Comparison of ENCODE assay signal across 32 cellular contexts in the genomic region with DNA sequence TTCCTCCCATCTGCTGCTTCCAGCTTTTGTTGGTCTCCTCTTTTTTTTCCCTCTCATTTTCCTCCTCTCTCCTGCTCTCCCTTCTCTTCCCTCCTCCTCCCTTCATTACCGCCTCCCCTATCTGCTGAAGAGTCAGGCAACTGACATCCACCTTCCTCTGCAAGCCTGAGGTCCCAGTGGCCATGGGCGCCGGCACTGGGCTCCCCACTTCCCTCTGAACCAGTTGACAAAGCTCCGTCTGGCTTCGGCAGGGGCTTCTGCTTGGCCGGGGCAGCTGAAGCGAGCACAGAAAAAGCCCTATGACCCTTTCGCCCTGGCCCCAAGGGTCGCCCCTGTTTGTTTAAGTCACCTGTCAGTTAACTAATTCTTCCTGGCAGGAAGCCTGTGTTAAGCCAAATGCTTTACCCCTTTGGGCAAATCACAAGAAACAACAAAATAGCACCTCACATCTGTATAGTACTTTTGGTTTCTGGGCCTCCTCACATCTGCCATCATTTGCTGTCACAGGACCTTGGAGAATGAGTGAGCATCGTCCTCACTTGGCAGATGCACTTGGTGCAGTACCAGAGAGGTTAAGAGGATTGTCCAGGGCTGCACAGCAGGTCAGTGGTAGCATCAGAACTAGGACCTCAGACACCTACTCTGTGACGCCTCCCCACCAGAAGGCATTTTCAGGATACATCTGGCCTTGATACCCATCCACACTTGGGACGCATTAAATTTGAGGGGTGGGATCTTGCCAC. TPM values are rescaled to one million over a fixed set of nuclear protein-coding genes. Genes with fewer than 3 reads are reported as not detected.
A peak's percentile ranks its signal among the peaks of the same experiment; 100 is the strongest.
DNase-seq lines count a peak whose midpoint lies in the region; ATAC-seq, FAIRE-seq and TF ChIP-seq lines count a peak whose summit lies in the region.
"Had no signal": no experiment of that assay in that cellular context is flagged by ENCODE, and none has a peak within 500 bp of the region (broad histone marks: within the 10 kb centered on the region; RNA-seq: fewer than 3 reads in every experiment).

No MANE protein-coding gene starts in this region.

- no peak overlapping the region for H2BK15ac ChIP-seq in H1 (ENCODE audit: low read length)

- no peak overlapping the region for H3K4me2 ChIP-seq in H1 (ENCODE audit: insufficient read depth in 1 of 2, low read depth in 2 of 2, low read length in 2 of 2)
- H3K4me2 ChIP-seq: GM23338 had no signal

- H3K4me3 ChIP-seq in H1 (ENCODE audit: extremely low read depth in 1 of 4, insufficient read depth in 2 of 4, low read depth in 3 of 4, low read length in 4 of 4) (no peak overlapping the region), vagina (no peak overlapping the region)
- H3K4me3 ChIP-seq: breast epithelium, GM23338, heart left ventricle had no signal

- H3K27me3 ChIP-seq in H1 (replicated peaks in 1 of 4; ENCODE audit: control insufficient read depth in 3 of 4, extremely low read depth in 1 of 4, insufficient read depth in 3 of 4, low read length in 3 of 4), result no peaks in the 10 kb centered on the region
- H3K27me3 ChIP-seq in vagina, result no peaks in the 10 kb centered on the region
- H3K27me3 ChIP-seq: breast epithelium, heart left ventricle had no signal

- no peak overlapping the region for H3K23ac ChIP-seq in H1 (ENCODE audit: insufficient read length)

- CTCF ChIA-PET in H1 (lab: Charles Lee; ENCODE audit: partially characterized antibody), result no interaction called here

- H3K79me1 ChIP-seq in H1 (ENCODE audit: low read depth, low read length), result no peaks in the 10 kb centered on the region

- H4K8ac ChIP-seq in H1 (ENCODE audit: extremely low read depth, insufficient read depth, low read length), result no peak overlapping the region

- no peak overlapping the region for H2AK5ac ChIP-seq in H1 (ENCODE audit: low read depth, low read length)

- TF ChIP-seq EP300 in H1 (IDR thresholded peaks at IDR 0.05; ENCODE audit: borderline replicate concordance in 1 of 2, low read depth in 2 of 2, low read length in 2 of 2), result no peak

- no peak overlapping the region for H2BK120ac ChIP-seq in H1 (replicated peaks; ENCODE audit: low read depth, low read length)

- H4K20me1 ChIP-seq in H1 (replicated peaks in 1 of 2; ENCODE audit: control insufficient read depth in 1 of 2, insufficient read depth in 2 of 2, low read length in 2 of 2), result no peaks in the 10 kb centered on the region

- TF ChIP-seq POLR2A in H1 (IDR thresholded peaks at IDR 0.05; ENCODE audit: control extremely low read depth in 1 of 2, low read depth in 2 of 2, low read length in 2 of 2), result no peak
- TF ChIP-seq POLR2A in vagina (IDR thresholded peaks at IDR 0.05), result no peak

- H3K27ac ChIP-seq in H1 (ENCODE audit: low read depth, low read length), result no peak overlapping the region
- no peak overlapping the region for H3K27ac ChIP-seq in vagina
- H3K27ac ChIP-seq: breast epithelium, heart left ventricle had no signal

- no peak overlapping the region for H2BK12ac ChIP-seq in H1 (ENCODE audit: low read depth, low read length)

- DNase-seq in activated T-cell treated with anti-CD3 and anti-CD28 coated beads, Interleukin-2, amount 50 U/mL, for 24 hours, result peak; percentile 8
- no peak for DNase-seq in activated T-cell treated with anti-CD3 and anti-CD28 coated beads, Interleukin-2, amount 50 U/mL, for 72 hours
- DNase-seq in H1 (ENCODE audit: low read depth in 1 of 2, low spot score in 2 of 2) (peak in 1 of 2 experiments; percentile 33), osteocyte (ENCODE audit: extremely low spot score, unreplicated experiment) (peak; percentile 76), vagina (ENCODE audit: extremely low spot score in 2 of 2) (peak; percentile 65 to 84), T-helper 9 cell (no peak), NCI-H226 (no peak)
- DNase-seq: 8988T; activated CD4-positive, alpha-beta T cell treated with anti-CD3 and anti-CD28 coated beads for 48 hours; amygdala; CD4-positive, alpha-beta T cell; cortex of kidney; foreskin fibroblast; IMR-90; NCI-H1092 treated with DMSO at 0.1 percent for 48 hours; NCI-H187 treated with DMSO at 0.1 percent for 48 hours; NCI-H526; NK-92 treated with Interleukin-12 subunit alpha and Interleukin-12 subunit beta, amount 100 ng/mL, for 24 hours; PC-3; stimulated activated naive CD8-positive, alpha-beta T cell treated with anti-CD3 and anti-CD28 coated beads, Interleukin-15, amount 100 ng/mL, for 72 hours; T-helper 17 cell; trophoblast cell had no signal

- H3K18ac ChIP-seq in H1 (ENCODE audit: extremely low read depth, low read length), result no peak overlapping the region

- H4K91ac ChIP-seq in H1 (replicated peaks; ENCODE audit: insufficient read length, low read length), result no peak overlapping the region

- no peak overlapping the region for H3K9ac ChIP-seq in H1 (replicated peaks in 1 of 4; ENCODE audit: extremely low read depth in 1 of 4, low read depth in 3 of 4, low read length in 3 of 4)

- H3K27me3 Mint-ChIP-seq in activated T-cell treated with anti-CD3 and anti-CD28 coated beads, Interleukin-2, amount 50 U/mL, for 24 hours, result no peaks in the 10 kb centered on the region
- H3K27me3 Mint-ChIP-seq in activated T-cell treated with anti-CD3 and anti-CD28 coated beads, Interleukin-2, amount 50 U/mL, for 72 hours (ENCODE audit: low read depth), result peaks cover 3% of the 10 kb centered on the region
- H3K27me3 Mint-ChIP-seq in osteocyte (ENCODE audit: unreplicated experiment), result no peaks in the 10 kb centered on the region
- H3K27me3 Mint-ChIP-seq: activated naive CD4-positive, alpha-beta T cell treated with anti-CD3 and anti-CD28 coated beads, Interleukin-2, amount 50 U/mL, for 24 hours; CD4-positive, alpha-beta T cell had no signal

- no peak overlapping the region for H4K5ac ChIP-seq in H1 (ENCODE audit: insufficient read length, low read depth, low read length)

- no peak for ATAC-seq in activated T-cell treated with anti-CD3 and anti-CD28 coated beads, Interleukin-2, amount 50 U/mL, for 72 hours (replicated peaks in 1 of 2)
- ATAC-seq in HG03571 (IDR thresholded peaks at IDR 0.05; ENCODE audit: unreplicated experiment), result no peak
- ATAC-seq: GM23338; heart left ventricle; PC-3; Right ventricle myocardium inferior; SK-N-SH treated with all-trans-retinoic acid at 6 μM for 48 hours; stimulated activated naive CD8-positive, alpha-beta T cell treated with anti-CD3 and anti-CD28 coated beads, Interleukin-15, amount 100 ng/mL, for 72 hours; T-helper 17 cell had no signal

- H2AFZ ChIP-seq in H1 (ENCODE audit: low read length), result no peak overlapping the region
- H2AFZ ChIP-seq: GM23338 had no signal

- H3K9me3 Mint-ChIP-seq in activated T-cell treated with anti-CD3 and anti-CD28 coated beads, Interleukin-2, amount 50 U/mL, for 24 hours, result no peaks in the 10 kb centered on the region
- H3K9me3 Mint-ChIP-seq in activated T-cell treated with anti-CD3 and anti-CD28 coated beads, Interleukin-2, amount 50 U/mL, for 72 hours, result peaks cover 2 to 3% of the 10 kb centered on the region in 2 donors
- no peaks in the 10 kb centered on the region for H3K9me3 Mint-ChIP-seq in osteocyte (ENCODE audit: unreplicated experiment)
- H3K9me3 Mint-ChIP-seq: activated naive CD4-positive, alpha-beta T cell treated with anti-CD3 and anti-CD28 coated beads, Interleukin-2, amount 50 U/mL, for 24 hours; CD4-positive, alpha-beta T cell; GM23338 had no signal

- no peak for FAIRE-seq in H1 (lab: Jason Lieb, UNC)
- FAIRE-seq: D721Med, GM12891 had no signal

- no peaks in the 10 kb centered on the region for H3K23me2 ChIP-seq in H1 (ENCODE audit: low read depth, low read length)

- POLR2A ChIA-PET in H1 (lab: Charles Lee; ENCODE audit: partially characterized antibody), result no interaction called here

- no peak overlapping the region for H3K27ac Mint-ChIP-seq in activated T-cell treated with anti-CD3 and anti-CD28 coated beads, Interleukin-2, amount 50 U/mL, for 24 hours
- H3K27ac Mint-ChIP-seq in activated T-cell treated with anti-CD3 and anti-CD28 coated beads, Interleukin-2, amount 50 U/mL, for 72 hours, result no peak overlapping the region
- H3K27ac Mint-ChIP-seq in osteocyte (ENCODE audit: unreplicated experiment), result peak overlapping the region; percentile 39
- H3K27ac Mint-ChIP-seq: activated naive CD4-positive, alpha-beta T cell treated with anti-CD3 and anti-CD28 coated beads, Interleukin-2, amount 50 U/mL, for 24 hours; CD4-positive, alpha-beta T cell; GM23338; memory B cell; stimulated activated naive CD8-positive, alpha-beta T cell treated with anti-CD3 and anti-CD28 coated beads, Interleukin-15, amount 100 ng/mL, for 72 hours; T-helper 17 cell had no signal

- H3K56ac ChIP-seq in H1 (replicated peaks; ENCODE audit: insufficient read length, low read depth, low read length), result no peak overlapping the region

- no peak overlapping the region for H2BK20ac ChIP-seq in H1 (ENCODE audit: low read length)

- H2BK5ac ChIP-seq in H1 (ENCODE audit: low read depth, low read length), result no peak overlapping the region

- H3K4ac ChIP-seq in H1 (replicated peaks; ENCODE audit: insufficient read length, low read depth, low read length), result no peak overlapping the region

- WGBS in H1 (ENCODE audit: extremely low coverage in 1 of 2, insufficient coverage in 1 of 2, insufficient read length in 1 of 2, insufficient replicate concordance in 2 of 2, low coverage in 1 of 2, low lambda C conversion rate in 2 of 2, missing lambda C conversion rate in 1 of 2), 2 experiments, result 88% methylated on average over 9 of the region's 12 CpGs; no CpG with 5 or more reads in 1 of the 2 experiments

- no peak overlapping the region for H3K4me3 Mint-ChIP-seq in activated T-cell treated with anti-CD3 and anti-CD28 coated beads, Interleukin-2, amount 50 U/mL, for 24 hours
- no peak overlapping the region for H3K4me3 Mint-ChIP-seq in activated T-cell treated with anti-CD3 and anti-CD28 coated beads, Interleukin-2, amount 50 U/mL, for 72 hours
- no peak overlapping the region for H3K4me3 Mint-ChIP-seq in osteocyte (ENCODE audit: unreplicated experiment)
- H3K4me3 Mint-ChIP-seq: activated naive CD4-positive, alpha-beta T cell treated with anti-CD3 and anti-CD28 coated beads, Interleukin-2, amount 50 U/mL, for 24 hours; CD4-positive, alpha-beta T cell; GM23338; memory B cell; stimulated activated naive CD8-positive, alpha-beta T cell treated with anti-CD3 and anti-CD28 coated beads, Interleukin-15, amount 100 ng/mL, for 72 hours; T-helper 17 cell had no signal

- no peaks in the 10 kb centered on the region for H3K4me1 Mint-ChIP-seq in activated T-cell treated with anti-CD3 and anti-CD28 coated beads, Interleukin-2, amount 50 U/mL, for 24 hours (ENCODE audit: low read depth)
- no peaks in the 10 kb centered on the region for H3K4me1 Mint-ChIP-seq in activated T-cell treated with anti-CD3 and anti-CD28 coated beads, Interleukin-2, amount 50 U/mL, for 72 hours (ENCODE audit: low read depth)
- H3K4me1 Mint-ChIP-seq in osteocyte (ENCODE audit: unreplicated experiment), result peaks cover 18% of the 10 kb centered on the region
- H3K4me1 Mint-ChIP-seq: activated naive CD4-positive, alpha-beta T cell treated with anti-CD3 and anti-CD28 coated beads, Interleukin-2, amount 50 U/mL, for 24 hours; GM23338; memory B cell; T-helper 17 cell had no signal

- no peak for TF ChIP-seq RAD21 in H1 (IDR thresholded peaks at IDR 0.05 in 1 of 2, conservative IDR thresholded peaks at IDR 0.05 in 1 of 2; ENCODE audit: low read depth in 2 of 2, low read length in 2 of 2)

- no peaks in the 10 kb centered on the region for H3K36me3 Mint-ChIP-seq in activated T-cell treated with anti-CD3 and anti-CD28 coated beads, Interleukin-2, amount 50 U/mL, for 24 hours (ENCODE audit: low read depth)
- peaks cover 0 to 2% of the 10 kb centered on the region in 2 donors for H3K36me3 Mint-ChIP-seq in activated T-cell treated with anti-CD3 and anti-CD28 coated beads, Interleukin-2, amount 50 U/mL, for 72 hours (ENCODE audit: insufficient read depth in 2 of 2)
- peaks cover 50% of the 10 kb centered on the region for H3K36me3 Mint-ChIP-seq in osteocyte (ENCODE audit: unreplicated experiment)
- H3K36me3 Mint-ChIP-seq: activated naive CD4-positive, alpha-beta T cell treated with anti-CD3 and anti-CD28 coated beads, Interleukin-2, amount 50 U/mL, for 24 hours had no signal

- H3K4me1 ChIP-seq in H1 (replicated peaks in 1 of 4; ENCODE audit: control insufficient read depth in 3 of 4, insufficient read depth in 4 of 4, low read length in 3 of 4) (no peaks in the 10 kb centered on the region), vagina (peaks cover 16% of the 10 kb centered on the region)
- H3K4me1 ChIP-seq: breast epithelium had no signal

- no peak overlapping the region for H3K14ac ChIP-seq in H1 (ENCODE audit: insufficient read length)

- no peaks in the 10 kb centered on the region for H3K79me2 ChIP-seq in H1 (ENCODE audit: control insufficient read depth in 1 of 2, insufficient read depth in 2 of 2, low read length in 2 of 2)

- TF ChIP-seq CTCF in H1 (IDR thresholded peaks at IDR 0.05; ENCODE audit: control extremely low read depth in 1 of 3, insufficient read depth in 1 of 3, low read depth in 1 of 3, low read length in 3 of 3) (no peak), osteocyte (IDR thresholded peaks at IDR 0.05) (no peak), vagina (IDR thresholded peaks at IDR 0.05) (no peak)

- intact Hi-C loops in vagina (cut with DNase I), result no loop called here

- H3K36me3 ChIP-seq in H1 (ENCODE audit: control insufficient read depth in 2 of 4, insufficient read depth in 4 of 4, low read length in 3 of 4) (no peaks in the 10 kb centered on the region), vagina (no peaks in the 10 kb centered on the region)
- H3K36me3 ChIP-seq: breast epithelium, heart left ventricle had no signal

- no peaks in the 10 kb centered on the region for H3K9me3 ChIP-seq in H1 (ENCODE audit: insufficient read depth in 2 of 2, low read depth in 1 of 2, low read length in 1 of 2)
- H3K9me3 ChIP-seq in vagina, result no peaks in the 10 kb centered on the region
- H3K9me3 ChIP-seq: breast epithelium had no signal

RNA-seq across cellular contexts. Expression of a gene that starts 27.7 kb away (rescaled TPM):
- 1 to 10 TPM in 1 of 2 donors, under 1 TPM in 1; 0.58 to 1.6 TPM for total RNA-seq in activated T-cell treated with anti-CD3 and anti-CD28 coated beads, Interleukin-2, amount 50 U/mL, for 72 hours
- 0.06 TPM in 1 of 2 replicates, not detected in the other for total RNA-seq in H1 (2021; fragmentation: NEBNext Ultra II Directional; extraction: Animal tissue kit (Norgen Biotek cat#: 25700))
- 0.05 and 0.06 TPM in 2 replicates for polyA plus RNA-seq in H1 (2011; rRNA removed)
- polyA plus RNA-seq in H1 (2011; cell fraction: cytosol; rRNA removed), result 0.12 TPM
- polyA plus RNA-seq in H1 (2011; cell fraction: nucleus; rRNA removed), result 0.30 TPM
- polyA plus RNA-seq in H1 (2012, experiment 1 of 2), result 0.10 to 0.42 TPM (median 0.29 TPM) in 4 replicates
- 0.08 TPM for polyA plus RNA-seq in H1 (2012, experiment 2 of 2)
- 0.16 TPM for polyA plus RNA-seq in H1 (2013, experiment 1 of 2)
- 0.06 TPM for polyA plus RNA-seq in H1 (2013, experiment 2 of 2)
- 0.03 and 0.12 TPM in 2 replicates for polyA minus RNA-seq in H1 (2011; rRNA and poly(A)+ RNA removed)
- polyA minus RNA-seq in H1 (2011; cell fraction: cytosol; rRNA and poly(A)+ RNA removed), result not detected
- polyA minus RNA-seq in H1 (2011; cell fraction: nucleus; rRNA and poly(A)+ RNA removed), result 0.90 TPM
- total RNA-seq in osteocyte (1,149 and 1,161 TPM in 2 replicates), vagina (15.5 TPM)
- total RNA-seq: PC-3 had no signal

Comparison
In these comparisons a context has a peak if more than half of its experiments do, and no peak if none do; other contexts are left out.
1. DNase-seq: peak in activated T-cell treated with anti-CD3 and anti-CD28 coated beads, Interleukin-2, amount 50 U/mL, for 24 hours (single experiment), osteocyte (single experiment) and vagina (2 of 2); none in activated T-cell treated with anti-CD3 and anti-CD28 coated beads, Interleukin-2, amount 50 U/mL, for 72 hours (0 of 2), T-helper 9 cell (single experiment) and NCI-H226 (single experiment).
2. RNA of a gene that starts 27.7 kb away (total RNA-seq): 1,149 to 1,161 TPM in osteocyte; 15.5 TPM in vagina (single experiment), 0.58 to 1.6 TPM in activated T-cell treated with anti-CD3 and anti-CD28 coated beads, Interleukin-2, amount 50 U/mL, for 72 hours and 0.06 TPM in H1; every median in the first group is over 10 times any median in the second.